ENCODE assay signal across 8 cellular contexts in the genomic region with DNA sequence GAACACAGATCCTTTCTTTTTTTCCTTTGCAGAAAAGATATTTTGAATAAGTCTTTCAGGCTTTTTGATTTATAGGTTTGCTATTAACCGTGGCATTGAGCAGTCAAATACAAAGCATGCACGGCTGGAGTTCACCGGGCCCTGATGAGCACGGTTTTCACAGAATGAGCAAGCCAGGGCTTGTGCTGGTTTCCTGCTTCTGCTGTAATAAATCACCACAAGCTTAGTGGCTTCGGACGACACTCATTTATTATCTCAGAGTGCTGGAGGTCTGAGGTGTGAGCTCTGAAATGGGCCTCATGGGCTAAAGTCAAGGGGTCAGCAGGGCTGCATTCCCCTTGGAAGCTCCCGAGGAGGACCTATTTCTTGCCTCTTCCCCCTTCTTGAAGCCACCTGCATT.
A peak's percentile ranks its signal among the peaks of the same experiment; 100 is the strongest.
DNase-seq lines count a peak whose midpoint lies in the region; ATAC-seq lines count a peak whose summit lies in the region.

No MANE protein-coding gene starts in this region.

- H3K27ac Mint-ChIP-seq in activated T-helper 2 cell treated with anti-CD3 and anti-CD28 coated beads, Interferon-gamma antibody, Interleukin-2, Interleukin-4, amounts not matched to agents 10 μg/mL and 5 μg/mL and 100 μg/mL, durations not matched to agents 14 hours and 24 hours and 36 hours: no peak overlapping the region

- intact Hi-C loops in activated T-helper 2 cell treated with anti-CD3 and anti-CD28 coated beads, Interferon-gamma antibody, Interleukin-2, Interleukin-4, amounts not matched to agents 10 μg/mL and 5 μg/mL and 100 μg/mL, durations not matched to agents 14 hours and 24 hours and 36 hours (cut with micrococcal nuclease): no loop called here

- peak overlapping the region; percentile 21 for H3K4me3 Mint-ChIP-seq in activated T-helper 2 cell treated with anti-CD3 and anti-CD28 coated beads, Interferon-gamma antibody, Interleukin-2, Interleukin-4, amounts not matched to agents 10 μg/mL and 5 μg/mL and 100 μg/mL, durations not matched to agents 14 hours and 24 hours and 36 hours (ENCODE audit: low read depth)

- no peaks in the 10 kb centered on the region for H3K9me3 Mint-ChIP-seq in activated T-helper 2 cell treated with anti-CD3 and anti-CD28 coated beads, Interferon-gamma antibody, Interleukin-2, Interleukin-4, amounts not matched to agents 10 μg/mL and 5 μg/mL and 100 μg/mL, durations not matched to agents 14 hours and 24 hours and 36 hours

- peaks cover 4% of the 10 kb centered on the region for H3K27me3 Mint-ChIP-seq in activated T-helper 2 cell treated with anti-CD3 and anti-CD28 coated beads, Interferon-gamma antibody, Interleukin-2, Interleukin-4, amounts not matched to agents 10 μg/mL and 5 μg/mL and 100 μg/mL, durations not matched to agents 14 hours and 24 hours and 36 hours (ENCODE audit: low read depth)

- no peaks in the 10 kb centered on the region for H3K36me3 Mint-ChIP-seq in activated T-helper 2 cell treated with anti-CD3 and anti-CD28 coated beads, Interferon-gamma antibody, Interleukin-2, Interleukin-4, amounts not matched to agents 10 μg/mL and 5 μg/mL and 100 μg/mL, durations not matched to agents 14 hours and 24 hours and 36 hours (ENCODE audit: low read depth)

- no peak for DNase-seq in activated T-helper 2 cell treated with anti-CD3 and anti-CD28 coated beads, Interferon-gamma antibody, Interleukin-2, Interleukin-4, amounts not matched to agents 10 μg/mL and 5 μg/mL and 100 μg/mL, durations not matched to agents 14 hours and 24 hours and 36 hours (ENCODE audit: low spot score)
- no peak for DNase-seq in activated CD4-positive, alpha-beta T cell treated with anti-CD3 and anti-CD28 coated beads, Interleukin-2, amount 50 U/mL, for 1 hour
- DNase-seq in globus pallidus (ENCODE audit: low spot score) (no peak), AG20443 (ENCODE audit: low spot score) (no peak)
- no peak for DNase-seq in activated T-cell treated with anti-CD3 and anti-CD28 coated beads, Interleukin-2, amount 50 U/mL, for 1 hour

- H3K4me1 Mint-ChIP-seq in activated T-helper 2 cell treated with anti-CD3 and anti-CD28 coated beads, Interferon-gamma antibody, Interleukin-2, Interleukin-4, amounts not matched to agents 10 μg/mL and 5 μg/mL and 100 μg/mL, durations not matched to agents 14 hours and 24 hours and 36 hours (ENCODE audit: low read depth): no peaks in the 10 kb centered on the region

- peak; percentile 85 for ATAC-seq in GM18498 (IDR thresholded peaks at IDR 0.05; ENCODE audit: unreplicated experiment)
- peak; percentile 73 for ATAC-seq in GM21526 (IDR thresholded peaks at IDR 0.05; ENCODE audit: low FRiP score, unreplicated experiment)
- ATAC-seq in HG03565 (IDR thresholded peaks at IDR 0.05; ENCODE audit: unreplicated experiment): peak; percentile 70
